8 cellular contexts compared by ENCODE assay signal in genomic region chr17:27793168-27793905, GRCh38. TPM values are rescaled to one million over a fixed set of nuclear protein-coding genes. Genes with fewer than 3 reads are reported as not detected.
DNase-seq lines count a peak whose midpoint lies in the region; ATAC-seq and TF ChIP-seq lines count a peak whose summit lies in the region.

No MANE protein-coding gene starts in this region.

- H3K4me3 ChIP-seq in BLaER1: peak overlapping the region; percentile 57

- no peaks in the 10 kb centered on the region for H3K36me3 ChIP-seq in BLaER1

- no peaks in the 10 kb centered on the region for H3K9me3 ChIP-seq in BLaER1

- H3K9ac ChIP-seq in BLaER1: peak overlapping the region; percentile 63

- H3K4me1 Mint-ChIP-seq in endothelial cell (ENCODE audit: unreplicated experiment): peaks cover 25% of the 10 kb centered on the region
- peaks cover 4 to 13% (median 8%) of the 10 kb centered on the region in 4 donors for H3K4me1 Mint-ChIP-seq in naive thymus-derived CD8-positive, alpha-beta T cell

- peaks cover 25% of the 10 kb centered on the region for H3K27me3 ChIP-seq in BLaER1

- H3K4me1 ChIP-seq in BLaER1: peaks cover 22% of the 10 kb centered on the region

- no peak overlapping the region for H3K27ac Mint-ChIP-seq in endothelial cell (ENCODE audit: unreplicated experiment)
- no peak overlapping the region for H3K27ac Mint-ChIP-seq in naive thymus-derived CD8-positive, alpha-beta T cell

- H3K4me3 Mint-ChIP-seq in endothelial cell (ENCODE audit: unreplicated experiment): no peak overlapping the region
- peak overlapping the region; percentile 8 to 82 (median 62) for H3K4me3 Mint-ChIP-seq in naive thymus-derived CD8-positive, alpha-beta T cell

- ATAC-seq in naive thymus-derived CD8-positive, alpha-beta T cell: peak; percentile 61 to 83
- ATAC-seq in HG03460 (IDR thresholded peaks at IDR 0.05; ENCODE audit: unreplicated experiment) (no peak), HG03520 (IDR thresholded peaks at IDR 0.05; ENCODE audit: unreplicated experiment) (no peak)

- H4K20me1 ChIP-seq in BLaER1: no peaks in the 10 kb centered on the region

- H3K27me3 Mint-ChIP-seq in endothelial cell (ENCODE audit: unreplicated experiment): peaks cover 18% of the 10 kb centered on the region
- H3K27me3 Mint-ChIP-seq in naive thymus-derived CD8-positive, alpha-beta T cell: peaks cover 22 to 84% (median 54%) of the 10 kb centered on the region in 5 donors

- H3K9me3 Mint-ChIP-seq in endothelial cell (ENCODE audit: unreplicated experiment): no peaks in the 10 kb centered on the region
- H3K9me3 Mint-ChIP-seq in naive thymus-derived CD8-positive, alpha-beta T cell: no peaks in the 10 kb centered on the region

- H3K36me3 Mint-ChIP-seq in endothelial cell (ENCODE audit: low read depth, unreplicated experiment): no peaks in the 10 kb centered on the region
- H3K36me3 Mint-ChIP-seq in naive thymus-derived CD8-positive, alpha-beta T cell: peaks cover 0 to 1% (median 0%) of the 10 kb centered on the region in 3 donors

- no peak for TF ChIP-seq CTCF in endothelial cell (IDR thresholded peaks at IDR 0.05; ENCODE audit: unreplicated experiment)

- peak; percentile 20 for DNase-seq in MV-4-11 (lab: John Stamatoyannopoulos, UW)
- DNase-seq in endothelial cell (ENCODE audit: low spot score): peak; percentile 39
- peak in 4 of 10 donors; percentile 2 to 21 (median 8) for DNase-seq in naive thymus-derived CD8-positive, alpha-beta T cell
- no peak for DNase-seq in activated CD4-positive, CD25-positive, alpha-beta regulatory T cell (lab: John Stamatoyannopoulos, UW)
- DNase-seq in activated CD4-positive, alpha-beta T cell treated with anti-CD3 and anti-CD28 coated beads, Interleukin-2, amount 50 U/mL, for 4 hours: no peak

- H3K27ac ChIP-seq in BLaER1: peak overlapping the region; percentile 41; the same call in 1 of the 2 replicates

- H3K4me2 ChIP-seq in BLaER1: peak overlapping the region; percentile 89

- POLR2A ChIA-PET in naive thymus-derived CD8-positive, alpha-beta T cell (lab: Charles Lee): no interaction called here

RNA-seq across cellular contexts. Expression of gene NOS2, which starts 7.0 kb away (rescaled TPM):
- 1.3 TPM for total RNA-seq in endothelial cell (ENCODE audit: unreplicated experiment)
- under 1 TPM; 0.41 to 0.42 TPM for total RNA-seq in naive thymus-derived CD8-positive, alpha-beta T cell
- polyA plus RNA-seq in naive thymus-derived CD8-positive, alpha-beta T cell: under 1 TPM in 1 of 3 donors, not detected in 2; 0.23 TPM

Comparison
In these comparisons a context has a peak if more than half of its experiments do, and no peak if none do; other contexts are left out.
1. DNase-seq: peak in MV-4-11 (single experiment) and endothelial cell (single experiment); none in activated CD4-positive, CD25-positive, alpha-beta regulatory T cell (0 of 4) and activated CD4-positive, alpha-beta T cell treated with anti-CD3 and anti-CD28 coated beads, Interleukin-2, amount 50 U/mL, for 4 hours (0 of 2).
2. ATAC-seq: peak in naive thymus-derived CD8-positive, alpha-beta T cell (2 of 2); none in HG03460 (single experiment) and HG03520 (single experiment).